14 cellular contexts compared by ENCODE assay signal in the genomic region with DNA sequence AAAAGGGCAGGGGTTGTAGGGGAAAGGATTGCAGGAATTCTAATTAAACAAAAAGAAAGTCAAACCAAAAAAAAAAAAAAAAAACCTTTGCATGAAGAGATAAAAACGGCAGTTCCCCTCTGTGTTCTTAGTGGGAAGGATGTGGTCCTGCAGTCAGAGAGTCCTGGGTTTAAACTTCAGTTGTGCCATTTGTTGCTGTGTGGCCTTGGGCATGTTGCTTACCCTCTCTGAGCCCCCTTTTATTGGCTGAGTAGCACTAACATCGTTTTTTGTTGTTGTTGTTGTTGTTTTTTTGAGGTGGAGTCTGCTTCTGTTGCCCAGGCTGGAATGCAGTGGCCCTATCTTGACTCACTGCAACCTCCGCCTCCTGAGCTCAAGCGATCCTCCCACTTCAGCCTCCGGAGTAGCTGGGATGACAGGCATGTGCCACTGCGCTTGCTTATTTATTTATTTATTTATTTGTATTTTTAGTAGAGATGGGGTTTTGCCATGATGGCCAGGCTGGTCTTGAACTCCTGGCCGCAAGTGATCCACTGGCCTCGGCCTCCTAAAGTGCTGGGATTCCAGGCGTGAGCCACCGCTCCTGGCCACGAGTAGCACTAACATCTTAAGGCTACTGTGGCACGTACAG.
DNase-seq lines count a peak whose midpoint lies in the region; ATAC-seq and TF ChIP-seq lines count a peak whose summit lies in the region.
"Had no signal": no experiment of that assay in that cellular context is flagged by ENCODE, and none has a peak within 500 bp of the region (broad histone marks: within the 10 kb centered on the region; RNA-seq: fewer than 3 reads in every experiment).

No MANE protein-coding gene starts in this region.

- peak overlapping the region; percentile 64 for H3K27ac ChIP-seq in SU-DHL-6 (ENCODE audit: low read depth, low read length)
- H3K27ac ChIP-seq: adrenal gland, dorsolateral prefrontal cortex had no signal

- H3K36me3 Mint-ChIP-seq in naive B cell = peaks cover 0 to 4% of the 10 kb centered on the region in 2 donors

- no peak overlapping the region for H3K9ac ChIP-seq in SU-DHL-6 (ENCODE audit: low read length)

- peaks cover 15 to 44% (median 41%) of the 10 kb centered on the region in 3 donors for H3K4me1 Mint-ChIP-seq in naive B cell

- H3K27me3 Mint-ChIP-seq in naive B cell = no peaks in the 10 kb centered on the region

- H3K27ac Mint-ChIP-seq in naive B cell = peak overlapping the region; percentile 84 to 96 (median 92)

- H3K4me3 Mint-ChIP-seq in naive B cell = peak overlapping the region in 7 of 8 donors; percentile 42 to 86 (median 55)

- peaks cover 0 to 2% (median 0%) of the 10 kb centered on the region in 7 donors for H3K9me3 Mint-ChIP-seq in naive B cell

- H3K36me3 ChIP-seq in SU-DHL-6 (ENCODE audit: low read length) = no peaks in the 10 kb centered on the region
- H3K36me3 ChIP-seq: adrenal gland had no signal

- 0 out of 2 replicates have a peak, but pooled peaks cover 5% of the 10 kb centered on the region for H3F3A ChIP-seq in SU-DHL-6 (ENCODE audit: insufficient read depth)

- TF ChIP-seq CTCF in SU-DHL-6 (IDR thresholded peaks at IDR 0.05; ENCODE audit: insufficient read depth, low read length, poor library complexity, severe bottlenecking) = no peak

- no peak for DNase-seq in naive B cell
- DNase-seq in NOMO-1 treated with DMSO at 0.1 percent for 48 hours (lab: John Stamatoyannopoulos, UW; ENCODE audit: unreplicated experiment) = no peak
- no peak for DNase-seq in amygdala (lab: John Stamatoyannopoulos, UW)
- DNase-seq in retina = no peak
- DNase-seq: NCI-H1048, NCI-H524 treated with DMSO at 0.1 percent for 48 hours had no signal

- no peaks in the 10 kb centered on the region for H3K9me3 ChIP-seq in SU-DHL-6 (ENCODE audit: insufficient read depth, low read length)
- H3K9me3 ChIP-seq: adrenal gland, Caco-2 had no signal

- H3K9me2 ChIP-seq in SU-DHL-6 (replicated peaks; ENCODE audit: insufficient read depth, low read length) = no peaks in the 10 kb centered on the region

- H4K20me1 ChIP-seq in SU-DHL-6 (ENCODE audit: low read depth, low read length) = no peaks in the 10 kb centered on the region

- no peak overlapping the region for H3K4me3 ChIP-seq in SU-DHL-6 (ENCODE audit: insufficient read depth, low read length, poor library complexity, severe bottlenecking)
- H3K4me3 ChIP-seq: adrenal gland, dorsolateral prefrontal cortex, smooth muscle cell had no signal

- peaks cover 13% of the 10 kb centered on the region; the same call in 1 of the 2 replicates for H3K79me2 ChIP-seq in SU-DHL-6 (ENCODE audit: insufficient read depth, low read length)

- H3K27me3 ChIP-seq in SU-DHL-6 (ENCODE audit: low read length) = no peaks in the 10 kb centered on the region
- H3K27me3 ChIP-seq: adrenal gland had no signal

- H2AFZ ChIP-seq in SU-DHL-6 (ENCODE audit: low read depth, low read length, severe bottlenecking) = no peak overlapping the region

- peak; percentile 39 for ATAC-seq in GM18502 (IDR thresholded peaks at IDR 0.05; ENCODE audit: poor library complexity, unreplicated experiment)
- ATAC-seq in GM21360 (IDR thresholded peaks at IDR 0.05; ENCODE audit: unreplicated experiment) = peak; percentile 22
- peak in 1 of 2 donors; percentile 14 for ATAC-seq in naive B cell (ENCODE audit: low read depth in 2 of 2)
- no peak for ATAC-seq in GM19397 (IDR thresholded peaks at IDR 0.05; ENCODE audit: unreplicated experiment)

- peak overlapping the region; percentile 39 for H3K4me2 ChIP-seq in SU-DHL-6 (ENCODE audit: low read depth, low read length, poor library complexity, severe bottlenecking)
- H3K4me2 ChIP-seq: smooth muscle cell had no signal
